ENCODE assay signal across 1 cellular context in the genomic region with DNA sequence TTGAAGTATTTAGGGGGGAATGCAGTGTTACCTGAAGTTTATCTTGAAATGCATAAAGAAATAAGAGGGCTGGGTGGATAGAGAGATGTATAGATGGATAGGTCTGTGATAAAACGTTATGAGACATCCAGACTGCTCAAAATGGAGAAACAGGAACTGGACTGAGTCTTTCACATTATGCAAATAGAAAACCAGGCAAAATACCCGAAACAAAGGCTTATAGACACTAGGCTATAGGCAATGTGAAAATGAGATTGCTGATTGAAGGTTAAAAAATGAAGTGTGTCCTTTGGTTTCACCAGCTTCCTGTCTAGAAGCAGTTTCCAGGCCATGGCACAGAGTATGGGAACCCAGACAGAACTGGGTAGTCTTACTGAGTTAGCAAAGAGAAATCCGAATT.
TF ChIP-seq lines count a peak whose summit lies in the region.

No MANE protein-coding gene starts in this region.

TF ChIP-seq in GM12878, 131 proteins besides CTCF, POLR2A, EP300 and RAD21 (continued from another document):
- TF ChIP-seq, protein P1, sequence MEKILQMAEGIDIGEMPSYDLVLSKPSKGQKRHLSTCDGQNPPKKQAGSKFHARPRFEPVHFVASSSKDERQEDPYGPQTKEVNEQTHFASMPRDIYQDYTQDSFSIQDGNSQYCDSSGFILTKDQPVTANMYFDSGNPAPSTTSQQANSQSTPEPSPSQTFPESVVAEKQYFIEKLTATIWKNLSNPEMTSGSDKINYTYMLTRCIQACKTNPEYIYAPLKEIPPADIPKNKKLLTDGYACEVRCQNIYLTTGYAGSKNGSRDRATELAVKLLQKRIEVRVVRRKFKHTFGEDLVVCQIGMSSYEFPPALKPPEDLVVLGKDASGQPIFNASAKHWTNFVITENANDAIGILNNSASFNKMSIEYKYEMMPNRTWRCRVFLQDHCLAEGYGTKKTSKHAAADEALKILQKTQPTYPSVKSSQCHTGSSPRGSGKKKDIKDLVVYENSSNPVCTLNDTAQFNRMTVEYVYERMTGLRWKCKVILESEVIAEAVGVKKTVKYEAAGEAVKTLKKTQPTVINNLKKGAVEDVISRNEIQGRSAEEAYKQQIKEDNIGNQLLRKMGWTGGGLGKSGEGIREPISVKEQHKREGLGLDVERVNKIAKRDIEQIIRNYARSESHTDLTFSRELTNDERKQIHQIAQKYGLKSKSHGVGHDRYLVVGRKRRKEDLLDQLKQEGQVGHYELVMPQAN (conservative IDR thresholded peaks at IDR 0.05) = no peak
